ENCODE assay signal across 14 cellular contexts in the genomic region with DNA sequence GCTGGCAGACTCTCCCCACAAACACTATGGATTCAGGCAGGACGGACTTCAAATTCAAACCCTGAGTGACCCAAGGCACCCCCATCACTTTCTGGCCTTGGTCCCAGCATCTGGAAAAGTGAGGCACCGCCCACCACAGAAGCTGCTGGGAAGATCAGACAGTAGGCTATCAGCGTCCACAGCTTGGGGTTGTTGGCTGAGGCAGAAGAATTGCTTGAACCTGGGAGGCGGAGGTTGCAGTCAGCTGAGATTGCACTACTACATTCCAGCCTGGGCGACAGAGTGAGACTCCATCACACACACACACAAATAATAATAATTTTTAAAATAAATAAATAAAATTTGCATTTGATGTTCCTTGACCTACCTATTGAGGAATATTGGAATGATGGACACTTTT. TPM values are rescaled to one million over a fixed set of nuclear protein-coding genes. Genes with fewer than 3 reads are reported as not detected.
"Had no signal": no experiment of that assay in that cellular context is flagged by ENCODE, and none has a peak within 500 bp of the region (broad histone marks: within the 10 kb centered on the region; RNA-seq: fewer than 3 reads in every experiment).

No MANE protein-coding gene starts in this region.

- H3K9me3 Mint-ChIP-seq: activated CD4-positive, alpha-beta memory T cell treated with anti-CD3 and anti-CD28 coated beads for 36 hours; activated T-helper 1 cell treated with anti-CD3 and anti-CD28 coated beads, Interleukin-12 subunit alpha, Interleukin-12 subunit beta, Interleukin-2, Interleukin-4 antibody, amounts not matched to agents 30 ng/mL and 10 ng/mL and 1 ng/mL, durations not matched to agents 14 hours and 24 hours and 36 hours; nephron progenitor cell; stimulated activated effector memory CD8-positive, alpha-beta T cell treated with anti-CD3 and anti-CD28 coated beads, Interleukin-12 subunit alpha, Interleukin-12 subunit beta, amount 100 ng/mL, for 72 hours; T-helper 1 cell treated with Interleukin-12 subunit alpha and Interleukin-12 subunit beta and Interleukin-4 antibody, amounts not matched to agents 30 μg/mL and 1 μg/mL, for 36 hours had no signal

- H3K27ac Mint-ChIP-seq: activated CD4-positive, alpha-beta memory T cell treated with anti-CD3 and anti-CD28 coated beads for 36 hours; activated naive CD8-positive, alpha-beta T cell; activated T-helper 1 cell treated with anti-CD3 and anti-CD28 coated beads, Interleukin-12 subunit alpha, Interleukin-12 subunit beta, Interleukin-2, Interleukin-4 antibody, amounts not matched to agents 30 ng/mL and 10 ng/mL and 1 ng/mL, durations not matched to agents 14 hours and 24 hours and 36 hours; stimulated activated effector memory CD8-positive, alpha-beta T cell treated with anti-CD3 and anti-CD28 coated beads, Interleukin-12 subunit alpha, Interleukin-12 subunit beta, amount 100 ng/mL, for 72 hours; T-helper 1 cell treated with Interleukin-12 subunit alpha and Interleukin-12 subunit beta and Interleukin-4 antibody, amounts not matched to agents 30 μg/mL and 1 μg/mL, for 36 hours had no signal

- H3K27me3 ChIP-seq: foreskin keratinocyte, stomach, testis, upper lobe of left lung had no signal

- H3K27me3 Mint-ChIP-seq: activated CD4-positive, alpha-beta memory T cell treated with anti-CD3 and anti-CD28 coated beads for 36 hours; activated naive CD8-positive, alpha-beta T cell had no signal

- H3K36me3 Mint-ChIP-seq: activated CD4-positive, alpha-beta memory T cell treated with anti-CD3 and anti-CD28 coated beads for 36 hours; activated naive CD8-positive, alpha-beta T cell had no signal

- H3K27ac ChIP-seq: foreskin keratinocyte, psoas muscle, stomach, testis had no signal

- H3K4me1 ChIP-seq: foreskin keratinocyte had no signal

- H3K4me3 ChIP-seq: psoas muscle, smooth muscle cell, stomach, testis, upper lobe of left lung had no signal

- H3K4me3 Mint-ChIP-seq: activated CD4-positive, alpha-beta memory T cell treated with anti-CD3 and anti-CD28 coated beads for 36 hours; activated naive CD8-positive, alpha-beta T cell; activated T-helper 1 cell treated with anti-CD3 and anti-CD28 coated beads, Interleukin-12 subunit alpha, Interleukin-12 subunit beta, Interleukin-2, Interleukin-4 antibody, amounts not matched to agents 30 ng/mL and 10 ng/mL and 1 ng/mL, durations not matched to agents 14 hours and 24 hours and 36 hours; nephron progenitor cell; stimulated activated effector memory CD8-positive, alpha-beta T cell treated with anti-CD3 and anti-CD28 coated beads, Interleukin-12 subunit alpha, Interleukin-12 subunit beta, amount 100 ng/mL, for 72 hours; T-helper 1 cell treated with Interleukin-12 subunit alpha and Interleukin-12 subunit beta and Interleukin-4 antibody, amounts not matched to agents 30 μg/mL and 1 μg/mL, for 36 hours had no signal

- H3K4me2 ChIP-seq: smooth muscle cell had no signal

- H3K9me3 ChIP-seq: psoas muscle, stomach, testis, upper lobe of left lung had no signal

RNA-seq across cellular contexts. Expression of gene UCN2, which starts 15.4 kb away (rescaled TPM):
- total RNA-seq: activated CD4-positive, alpha-beta memory T cell treated with anti-CD3 and anti-CD28 coated beads for 36 hours; lung microvascular endothelial cell; sciatic nerve; upper lobe of left lung had no signal
